ENCODE assay signal across 26 cellular contexts in the genomic region with DNA sequence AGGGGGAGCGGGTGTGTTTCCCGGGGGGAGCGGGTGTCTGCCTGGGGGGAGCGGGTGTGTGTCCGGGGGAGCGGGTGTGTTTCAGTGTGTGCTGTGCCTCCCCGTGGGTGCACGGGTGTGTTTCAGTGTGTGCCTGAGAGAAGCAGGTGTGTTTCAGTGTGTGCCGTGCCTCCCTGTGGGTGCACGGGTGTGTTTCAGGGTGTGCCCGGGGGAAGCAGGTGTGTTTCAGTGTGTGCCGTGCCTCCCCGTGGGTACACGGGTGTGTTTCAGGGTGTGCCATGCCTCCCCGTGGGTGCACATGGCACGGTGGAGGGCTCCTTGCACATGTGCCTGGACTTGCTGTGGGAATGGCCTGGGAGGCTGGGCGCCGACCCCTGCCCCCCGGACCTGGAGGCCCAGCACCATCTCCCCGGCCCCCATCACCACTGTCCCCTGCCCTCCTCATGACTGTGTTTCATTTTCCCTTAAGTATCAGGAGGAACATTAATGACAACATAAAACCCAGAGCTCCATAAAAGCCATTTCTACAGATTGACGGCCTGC.
"Had no signal": no experiment of that assay in that cellular context is flagged by ENCODE, and none has a peak within 500 bp of the region (broad histone marks: within the 10 kb centered on the region; RNA-seq: fewer than 3 reads in every experiment).

No MANE protein-coding gene starts in this region.

- H3K9ac ChIP-seq: SK-N-SH had no signal

- H3K4me2 ChIP-seq: SK-N-SH had no signal

- H3K4me3 ChIP-seq: MG63 had no signal

- ATAC-seq: Panc1, PC-3, T-cell had no signal

- H3K9me3 Mint-ChIP-seq: T-cell had no signal

- H3K27ac Mint-ChIP-seq: T-cell had no signal

- H3K9me3 ChIP-seq: MG63, SK-N-SH had no signal

- H3K27me3 ChIP-seq: MG63 had no signal

- H3K4me3 Mint-ChIP-seq: T-cell had no signal

- H3K36me3 ChIP-seq: MG63 had no signal

- FAIRE-seq: HTR-8/SVneo had no signal

- DNase-seq: Karpas-422, KG1, MG63, NCI-H1092, NCI-H1105 treated with DMSO at 0.1 percent for 48 hours, NCI-H1417 treated with DMSO at 0.1 percent for 48 hours, NCI-H146, NCI-H1694 treated with DMSO at 0.1 percent for 48 hours, NCI-H1930, NCI-H2081, NCI-H2107, NCI-H226, NCI-H446, NCI-H510A, NCI-H524 treated with DMSO at 0.1 percent for 48 hours, NCI-H69, NCI-H774, PC-3, SHP77, SK-N-SH, SW 1271, T-cell had no signal

- H3K27ac ChIP-seq: HL-60, RWPE1 had no signal

- H3K27me3 Mint-ChIP-seq: T-cell had no signal
